Comparison of ENCODE assay signal across 8 cellular contexts in genomic region chr4:167622481-167623240, GRCh38.
DNase-seq lines count a peak whose midpoint lies in the region; ATAC-seq and TF ChIP-seq lines count a peak whose summit lies in the region.

No MANE protein-coding gene starts in this region.

- H3K36me3 ChIP-seq in lung (ENCODE audit: control insufficient read depth in 2 of 2, insufficient read depth in 2 of 2, low read length in 2 of 2), result no peaks in the 10 kb centered on the region
- no peaks in the 10 kb centered on the region for H3K36me3 ChIP-seq in transverse colon

- peak; percentile 63 for DNase-seq in activated CD4-positive, alpha-beta T cell treated with anti-CD3 and anti-CD28 coated beads for 36 hours
- no peak for DNase-seq in activated CD4-positive, alpha-beta T cell treated with anti-CD3 and anti-CD28 coated beads for 1 hour
- peak; percentile 47 for DNase-seq in SK-N-DZ (ENCODE audit: low spot score)
- DNase-seq in dorsolateral prefrontal cortex, result peak; percentile 12 to 81 (median 67)
- DNase-seq in lung (ENCODE audit: low spot score), result no peak
- peak; percentile 19 for DNase-seq in transverse colon

- H3K36me3 Mint-ChIP-seq in activated CD4-positive, alpha-beta T cell treated with anti-CD3 and anti-CD28 coated beads for 36 hours (ENCODE audit: low read depth), result no peaks in the 10 kb centered on the region

- POLR2A ChIA-PET in activated CD4-positive, alpha-beta T cell treated with anti-CD3 and anti-CD28 coated beads for 36 hours (lab: Charles Lee), result no interaction called here

- 50 to 52% methylated on average over 10 of the region's 10 CpGs for WGBS in lung, 2 donors
- 50 to 74% methylated on average over 7 to 10 of the region's 10 CpGs for WGBS in transverse colon (ENCODE audit: low coverage in 1 of 2), 2 donors

- no peak overlapping the region for H3K27ac Mint-ChIP-seq in activated CD4-positive, alpha-beta T cell treated with anti-CD3 and anti-CD28 coated beads for 36 hours

- peak; percentile 68 for ATAC-seq in activated CD4-positive, alpha-beta T cell treated with anti-CD3 and anti-CD28 coated beads for 36 hours
- ATAC-seq in GM21526 (IDR thresholded peaks at IDR 0.05; ENCODE audit: low FRiP score, unreplicated experiment), result peak; percentile 99
- ATAC-seq in HG03565 (IDR thresholded peaks at IDR 0.05; ENCODE audit: unreplicated experiment), result peak; percentile 99
- peak; percentile 27 for ATAC-seq in lung (ENCODE audit: insufficient read depth, low FRiP score)

- H3K4me1 ChIP-seq in lung (ENCODE audit: control insufficient read depth in 2 of 2, insufficient read depth in 2 of 2, low read length in 2 of 2) (no peaks in the 10 kb centered on the region), transverse colon (no peaks in the 10 kb centered on the region)

- TF ChIP-seq CTCF in dorsolateral prefrontal cortex (IDR thresholded peaks at IDR 0.05 in 54 of 56, conservative IDR thresholded peaks at IDR 0.05 in 2 of 56; ENCODE audit: low read depth in 1 of 56, partially characterized antibody in 56 of 56) (peak in 55 of 56 donors; percentile 60 to 91 (median 80)), lung (IDR thresholded peaks at IDR 0.05; ENCODE audit: control extremely low read depth, extremely low read depth) (no peak), transverse colon (IDR thresholded peaks at IDR 0.05) (peak; percentile 24 to 64 (median 36))

- no peak for TF ChIP-seq POLR2A in transverse colon (IDR thresholded peaks at IDR 0.05)

- H3K9me3 Mint-ChIP-seq in activated CD4-positive, alpha-beta T cell treated with anti-CD3 and anti-CD28 coated beads for 36 hours (ENCODE audit: low read depth), result no peaks in the 10 kb centered on the region

- no peak overlapping the region for H3K4me3 Mint-ChIP-seq in activated CD4-positive, alpha-beta T cell treated with anti-CD3 and anti-CD28 coated beads for 36 hours

- H3K4me1 Mint-ChIP-seq in activated CD4-positive, alpha-beta T cell treated with anti-CD3 and anti-CD28 coated beads for 36 hours, result no peaks in the 10 kb centered on the region

- H3K27me3 ChIP-seq in dorsolateral prefrontal cortex (no peaks in the 10 kb centered on the region), lung (ENCODE audit: control insufficient read depth, insufficient read depth) (no peaks in the 10 kb centered on the region), transverse colon (no peaks in the 10 kb centered on the region)

- CTCF ChIA-PET in activated CD4-positive, alpha-beta T cell treated with anti-CD3 and anti-CD28 coated beads for 36 hours (lab: Charles Lee), result interaction anchor here (0.6 to 0.8 kb wide), 4 partner anchors 21 to 1455 kb away, joined by 3 read pairs; no protein-coding TSS in a partner anchor

- no peak for TF ChIP-seq EP300 in transverse colon (IDR thresholded peaks at IDR 0.05; ENCODE audit: low read depth)

- H3K9me3 ChIP-seq in lung (ENCODE audit: control insufficient read depth in 2 of 2, insufficient read depth in 1 of 2, low read length in 1 of 2), result peaks cover 0 to 5% of the 10 kb centered on the region in 2 donors
- no peaks in the 10 kb centered on the region for H3K9me3 ChIP-seq in transverse colon

- in situ Hi-C loops in transverse colon (cut with MboI; ENCODE audit: low pct_ligation_motif_present in 1 of 4, low pct_unique_long_range_greater_than_20kb in 1 of 4, low sequenced_read_pairs in 3 of 4), result no loop called here

- H3K4me3 ChIP-seq in dorsolateral prefrontal cortex (no peak overlapping the region), lung (no peak overlapping the region), transverse colon (no peak overlapping the region)

- no peaks in the 10 kb centered on the region for H3K27me3 Mint-ChIP-seq in activated CD4-positive, alpha-beta T cell treated with anti-CD3 and anti-CD28 coated beads for 36 hours

- H3K27ac ChIP-seq in dorsolateral prefrontal cortex (no peak overlapping the region), lung (ENCODE audit: low read depth in 1 of 2, low read length in 1 of 2) (no peak overlapping the region), transverse colon (no peak overlapping the region)

- intact Hi-C loops in activated CD4-positive, alpha-beta T cell treated with anti-CD3 and anti-CD28 coated beads for 36 hours (cut with DNase I, micrococcal nuclease), result loop anchor here (1.0 to 10.0 kb wide), 6 partner anchors 452 to 1458 kb away; no protein-coding TSS in a partner anchor
- intact Hi-C loops in dorsolateral prefrontal cortex (cut with DNase I) (loop anchor here in 1 of 2 donors (5.0 kb wide), 1 partner anchor 1455 kb away; no protein-coding TSS in a partner anchor), transverse colon (cut with DNase I; ENCODE audit: low total_unique reads) (no loop called here)

Comparison
In these comparisons a context has a peak if more than half of its experiments do, and no peak if none do; other contexts are left out.
1. DNase-seq: peak in activated CD4-positive, alpha-beta T cell treated with anti-CD3 and anti-CD28 coated beads for 36 hours (single experiment), SK-N-DZ (single experiment), dorsolateral prefrontal cortex (10 of 10) and transverse colon (single experiment); none in activated CD4-positive, alpha-beta T cell treated with anti-CD3 and anti-CD28 coated beads for 1 hour (single experiment) and lung (single experiment).
2. ATAC-seq: peak in every context shown above with its lines; median percentile 99 in GM21526; 99 in HG03565; 68 in activated CD4-positive, alpha-beta T cell treated with anti-CD3 and anti-CD28 coated beads for 36 hours; 27 in lung.